Comparison of ENCODE assay signal across 8 cellular contexts in genomic region chr7:44477063-44477830, GRCh38.
DNase-seq lines count a peak whose midpoint lies in the region; ATAC-seq lines count a peak whose summit lies in the region.

No MANE protein-coding gene starts in this region.

- peaks cover 68% of the 10 kb centered on the region for H3K36me3 Mint-ChIP-seq in central memory CD8-positive, alpha-beta T cell (ENCODE audit: insufficient read depth)

- no peak overlapping the region for H3K4me3 Mint-ChIP-seq in central memory CD8-positive, alpha-beta T cell

- ATAC-seq in HG02981 (IDR thresholded peaks at IDR 0.05; ENCODE audit: unreplicated experiment): peak; percentile 86
- peak; percentile 86 to 91 for ATAC-seq in activated CD4-positive, CD25-positive, alpha-beta regulatory T cell treated with anti-CD3 and anti-CD28 coated beads, Interleukin-2, amount 50 U/mL, for 24 hours
- peak; percentile 78 for ATAC-seq in central memory CD8-positive, alpha-beta T cell (replicated peaks; ENCODE audit: extremely low read depth, poor library complexity, severe bottlenecking)

- no peak overlapping the region for H3K27ac Mint-ChIP-seq in central memory CD8-positive, alpha-beta T cell (ENCODE audit: low read depth)

- no peaks in the 10 kb centered on the region for H3K27me3 Mint-ChIP-seq in central memory CD8-positive, alpha-beta T cell

- no peaks in the 10 kb centered on the region for H3K9me3 Mint-ChIP-seq in central memory CD8-positive, alpha-beta T cell

- DNase-seq in NK-92 treated with Interleukin-12 subunit alpha and Interleukin-12 subunit beta, amount 100 ng/mL, for 24 hours (lab: John Stamatoyannopoulos, UW): peak; percentile 51
- no peak for DNase-seq in NK-92 (lab: John Stamatoyannopoulos, UW; ENCODE audit: unreplicated experiment)
- peak; percentile 90 for DNase-seq in NCI-H2196 (lab: John Stamatoyannopoulos, UW; ENCODE audit: unreplicated experiment)
- peak; percentile 41 to 50 for DNase-seq in central memory CD8-positive, alpha-beta T cell (ENCODE audit: low spot score in 2 of 2)
- DNase-seq in kidney tubule cell (ENCODE audit: low spot score): peak; percentile 89
- peak; percentile 62 for DNase-seq in stimulated activated CD4-positive, alpha-beta T cell treated with anti-CD3 and anti-CD28 coated beads, Interleukin-4, amount 100 ng/mL, for 24 hours

- peaks cover 24% of the 10 kb centered on the region for H3K4me1 Mint-ChIP-seq in central memory CD8-positive, alpha-beta T cell
